In genomic region chrX:107629533-107629909, GRCh38 we compare ENCODE assay signal across 2 cellular contexts.
A peak's percentile ranks its signal among the peaks of the same experiment; 100 is the strongest.
TF ChIP-seq lines count a peak whose summit lies in the region.

No MANE protein-coding gene starts in this region.

TF ChIP-seq in GM12878, 131 proteins besides CTCF, POLR2A, EP300 and RAD21:
- TF ChIP-seq ZNF207 (IDR thresholded peaks at IDR 0.05; ENCODE audit: borderline replicate concordance) (no peak), NFYA (IDR thresholded peaks at IDR 0.05; ENCODE audit: borderline replicate concordance, low read depth, low read length) (no peak), NFIC (IDR thresholded peaks at IDR 0.05; ENCODE audit: low read depth, low read length) (no peak), MLLT1 (IDR thresholded peaks at IDR 0.05) (no peak), ZBED1 (IDR thresholded peaks at IDR 0.05; ENCODE audit: borderline replicate concordance) (no peak), SREBF1 (IDR thresholded peaks at IDR 0.05; ENCODE audit: low read length) (no peak), KLF5 (IDR thresholded peaks at IDR 0.05; ENCODE audit: partially characterized antibody) (no peak), BCL3 (IDR thresholded peaks at IDR 0.05; ENCODE audit: borderline replicate concordance, insufficient read depth, low read depth, low read length, poor library complexity, severe bottlenecking) (no peak), SMAD1 (IDR thresholded peaks at IDR 0.05; ENCODE audit: low read depth, partially characterized antibody) (no peak), DPF2 (IDR thresholded peaks at IDR 0.05) (no peak), FOXK2 (IDR thresholded peaks at IDR 0.05) (no peak), BMI1 (IDR thresholded peaks at IDR 0.05; ENCODE audit: borderline replicate concordance) (no peak), HDAC2 (IDR thresholded peaks at IDR 0.05) (no peak), ELK1 (IDR thresholded peaks at IDR 0.05; ENCODE audit: low read depth, low read length) (no peak), PML (IDR thresholded peaks at IDR 0.05; ENCODE audit: low read length) (no peak)
TF ChIP-seq in GM12878: peak in this region for 0.

TF ChIP-seq in HepG2, 621 proteins besides CTCF, POLR2A, EP300 and RAD21:
- TF ChIP-seq STAG1 (CRISPR knock-in tag; IDR thresholded peaks at IDR 0.05) (0 out of 2 replicates have a peak, but pooled peaks have one; percentile 3), SRSF9 (IDR thresholded peaks at IDR 0.05; ENCODE audit: borderline replicate concordance, insufficient read depth, low read depth, low read length, poor library complexity, severe bottlenecking) (no peak)
TF ChIP-seq in HepG2: peak in this region for 1.
